ENCODE assay signal across 15 cellular contexts in the genomic region with DNA sequence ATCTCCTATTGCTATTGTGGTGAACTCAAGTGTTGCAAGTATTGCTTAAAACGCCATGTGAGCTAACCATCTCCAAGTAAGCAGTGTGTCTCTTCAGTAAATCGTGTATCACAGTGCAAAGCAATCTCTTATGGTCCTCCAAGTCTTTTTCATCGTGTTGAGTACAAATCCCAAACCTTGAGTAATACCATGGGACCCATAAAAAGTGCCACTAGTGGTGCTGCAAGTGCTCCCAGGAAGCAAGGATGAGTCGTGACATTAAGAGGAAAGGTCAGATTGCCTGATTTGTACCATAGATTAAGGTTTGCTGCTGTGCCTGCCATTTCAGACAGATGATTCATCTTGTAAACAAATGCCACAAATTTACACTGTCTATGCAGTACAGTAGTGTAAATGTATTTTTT.
DNase-seq lines count a peak whose midpoint lies in the region; ATAC-seq, FAIRE-seq and TF ChIP-seq lines count a peak whose summit lies in the region.
"Had no signal": no experiment of that assay in that cellular context is flagged by ENCODE, and none has a peak within 500 bp of the region (broad histone marks: within the 10 kb centered on the region; RNA-seq: fewer than 3 reads in every experiment).

No MANE protein-coding gene starts in this region.

- DNase-seq in DND-41 (no peak), NCI-H69 (lab: John Stamatoyannopoulos, UW) (peak; percentile 18), bronchial epithelial cell (ENCODE audit: low read depth) (peak; percentile 61), mesenchymal stem cell (peak; percentile 79), C1 segment of cervical spinal cord (lab: John Stamatoyannopoulos, UW) (no peak)
- DNase-seq in stimulated activated CD4-positive, alpha-beta T cell treated with anti-CD3 and anti-CD28 coated beads, Interleukin-4, amount 100 ng/mL, for 4 hours, result no peak
- DNase-seq: effector CD8-positive, alpha-beta T cell; head of caudate nucleus; MV-4-11; NCI-H345; stimulated activated naive CD4-positive, alpha-beta T cell treated with Interleukin-2 at 50 U/mL for 16 hours; T-helper 1 cell had no signal

- H3K4me3 ChIP-seq in DND-41 (ENCODE audit: low read depth in 1 of 2, low read length in 2 of 2) (no peak overlapping the region), bronchial epithelial cell (ENCODE audit: low read depth, low read length) (no peak overlapping the region), mesenchymal stem cell (ENCODE audit: insufficient read depth in 1 of 2, low read depth in 1 of 2, low read length in 2 of 2) (no peak overlapping the region)
- H3K4me3 ChIP-seq: right atrium auricular region had no signal

- H2BK15ac ChIP-seq in mesenchymal stem cell (ENCODE audit: low read depth, poor library complexity, severe bottlenecking), result no peak overlapping the region

- no peak overlapping the region for H2BK120ac ChIP-seq in mesenchymal stem cell (ENCODE audit: low read depth, low read length)

- no peak overlapping the region for H3K4me2 ChIP-seq in DND-41 (ENCODE audit: insufficient read depth, low read length)
- no peak overlapping the region for H3K4me2 ChIP-seq in mesenchymal stem cell (ENCODE audit: low read length, poor library complexity, severe bottlenecking)

- H3K79me1 ChIP-seq in mesenchymal stem cell (replicated peaks; ENCODE audit: low read length, poor library complexity, severe bottlenecking), result no peaks in the 10 kb centered on the region

- TF ChIP-seq CTCF in DND-41 (IDR thresholded peaks at IDR 0.05; ENCODE audit: borderline replicate concordance, extremely low read depth, low read length, poor library complexity, severe bottlenecking) (no peak), bronchial epithelial cell (IDR thresholded peaks at IDR 0.05; ENCODE audit: insufficient read depth, low read length, severe bottlenecking) (no peak)

- H4K8ac ChIP-seq in mesenchymal stem cell (ENCODE audit: low read length), result no peak overlapping the region

- H3K27ac ChIP-seq in DND-41 (ENCODE audit: low read length) (no peak overlapping the region), mesenchymal stem cell (ENCODE audit: low read length, poor library complexity, severe bottlenecking) (no peak overlapping the region)
- H3K27ac ChIP-seq: right atrium auricular region had no signal

- no peak overlapping the region for H3K23ac ChIP-seq in mesenchymal stem cell (ENCODE audit: low read length in 2 of 2)

- H3K79me2 ChIP-seq in DND-41 (ENCODE audit: insufficient read depth, low read length), result no peaks in the 10 kb centered on the region

- H3K4ac ChIP-seq in mesenchymal stem cell (ENCODE audit: low read depth in 1 of 2, low read length in 2 of 2), result no peak overlapping the region

- H3K9ac ChIP-seq in DND-41 (ENCODE audit: low read depth, low read length), result no peak overlapping the region
- H3K9ac ChIP-seq in mesenchymal stem cell (ENCODE audit: low read length), result no peak overlapping the region

- no peak overlapping the region for H3K14ac ChIP-seq in mesenchymal stem cell (ENCODE audit: low read length in 2 of 2)

- H3K9me3 ChIP-seq in DND-41 (ENCODE audit: insufficient read depth, low read length, severe bottlenecking) (no peaks in the 10 kb centered on the region), mesenchymal stem cell (ENCODE audit: control insufficient read depth, low read length) (no peaks in the 10 kb centered on the region)
- H3K9me3 ChIP-seq: right atrium auricular region had no signal

- H2AFZ ChIP-seq in DND-41 (ENCODE audit: low read depth, low read length) (peak overlapping the region; percentile 10; the same call in 1 of the 2 replicates), mesenchymal stem cell (ENCODE audit: low read depth, low read length) (no peak overlapping the region)

- no peak overlapping the region for H2AK5ac ChIP-seq in mesenchymal stem cell (ENCODE audit: low read length, severe bottlenecking)

- ATAC-seq in DND-41 (ENCODE audit: insufficient read depth, low read depth) (no peak), HG03045 (IDR thresholded peaks at IDR 0.05; ENCODE audit: unreplicated experiment) (no peak), HG02759 (IDR thresholded peaks at IDR 0.05; ENCODE audit: unreplicated experiment) (no peak)

- H2BK5ac ChIP-seq in mesenchymal stem cell (ENCODE audit: low read depth, low read length, poor library complexity, severe bottlenecking), result no peak overlapping the region

- H3K4me1 ChIP-seq in DND-41 (ENCODE audit: insufficient read depth, low read length) (no peaks in the 10 kb centered on the region), mesenchymal stem cell (ENCODE audit: control insufficient read depth, insufficient read depth, low read depth, low read length) (no peaks in the 10 kb centered on the region)
- H3K4me1 ChIP-seq: right atrium auricular region had no signal

- no peak for FAIRE-seq in bronchial epithelial cell (lab: Jason Lieb, UNC)

- H4K91ac ChIP-seq in mesenchymal stem cell (ENCODE audit: low read length), result no peak overlapping the region

- no peaks in the 10 kb centered on the region for H3K36me3 ChIP-seq in DND-41 (ENCODE audit: insufficient read depth, low read length)
- no peaks in the 10 kb centered on the region for H3K36me3 ChIP-seq in bronchial epithelial cell (ENCODE audit: control insufficient read depth, insufficient read depth, low read length)
- no peaks in the 10 kb centered on the region for H3K36me3 ChIP-seq in mesenchymal stem cell (ENCODE audit: control insufficient read depth in 1 of 2, insufficient read depth in 2 of 2, low read depth in 1 of 2, low read length in 2 of 2)
- H3K36me3 ChIP-seq: right atrium auricular region had no signal

- no peaks in the 10 kb centered on the region for H4K20me1 ChIP-seq in DND-41 (ENCODE audit: insufficient read depth, low read length)

- WGBS in mesenchymal stem cell, result 43% methylated on average over 4 of the region's 4 CpGs

- H3K18ac ChIP-seq in mesenchymal stem cell (ENCODE audit: low read depth in 1 of 2, low read length in 2 of 2), result no peak overlapping the region

- no peak overlapping the region for H2BK12ac ChIP-seq in mesenchymal stem cell (ENCODE audit: low read length in 2 of 2)

- no peaks in the 10 kb centered on the region for H3K27me3 ChIP-seq in DND-41 (ENCODE audit: insufficient read depth, low read length, poor library complexity)
- no peaks in the 10 kb centered on the region for H3K27me3 ChIP-seq in bronchial epithelial cell (ENCODE audit: control insufficient read depth, insufficient read depth, low read length)
- no peaks in the 10 kb centered on the region for H3K27me3 ChIP-seq in mesenchymal stem cell (ENCODE audit: control insufficient read depth in 1 of 2, insufficient read depth in 1 of 2, low read length in 2 of 2)
- H3K27me3 ChIP-seq: right atrium auricular region had no signal

Comparison
In these comparisons a context has a peak if more than half of its experiments do, and no peak if none do; other contexts are left out.
1. DNase-seq: peak in NCI-H69 (single experiment), bronchial epithelial cell (single experiment) and mesenchymal stem cell (single experiment); none in DND-41 (single experiment), stimulated activated CD4-positive, alpha-beta T cell treated with anti-CD3 and anti-CD28 coated beads, Interleukin-4, amount 100 ng/mL, for 4 hours (0 of 2) and C1 segment of cervical spinal cord (0 of 14).